ENCODE assay signal across 8 cellular contexts in genomic region chr5:74865293-74865798, GRCh38. TPM values are rescaled to one million over a fixed set of nuclear protein-coding genes. Genes with fewer than 3 reads are reported as not detected.
DNase-seq lines count a peak whose midpoint lies in the region; ATAC-seq and TF ChIP-seq lines count a peak whose summit lies in the region.

No MANE protein-coding gene starts in this region.

- TF ChIP-seq CTCF in mucosa of descending colon (IDR thresholded peaks at IDR 0.05) = no peak

- in situ Hi-C loops in KBM-7 (cut with MboI; ENCODE audit: low pct_unique_long_range_greater_than_20kb, low sequenced_read_pairs) = no loop called here

- H3K9me3 ChIP-seq in ES-I3 (ENCODE audit: control insufficient read depth, insufficient read depth, low read length) (no peaks in the 10 kb centered on the region), mucosa of descending colon (no peaks in the 10 kb centered on the region)

- peak; percentile 47 for DNase-seq in KBM-7
- peak; percentile 31 for DNase-seq in cerebellum (ENCODE audit: low spot score)
- DNase-seq in mucosa of descending colon = no peak
- DNase-seq in GDM1 (lab: John Stamatoyannopoulos, UW) = no peak

- no peaks in the 10 kb centered on the region for H3K36me3 ChIP-seq in ES-I3 (ENCODE audit: insufficient read depth, low read length)
- H3K36me3 ChIP-seq in mucosa of descending colon (ENCODE audit: low read depth) = no peaks in the 10 kb centered on the region

- ATAC-seq in mucosa of descending colon (peak; percentile 26), GM21529 (IDR thresholded peaks at IDR 0.05; ENCODE audit: unreplicated experiment) (no peak), GM18907 (IDR thresholded peaks at IDR 0.05; ENCODE audit: unreplicated experiment) (no peak), HG02970 (IDR thresholded peaks at IDR 0.05; ENCODE audit: low FRiP score, unreplicated experiment) (no peak)

- H3K4me1 ChIP-seq in ES-I3 (ENCODE audit: insufficient read depth, low read length) = peaks cover 26% of the 10 kb centered on the region
- peaks cover 14% of the 10 kb centered on the region for H3K4me1 ChIP-seq in mucosa of descending colon (ENCODE audit: low read depth)

- peak overlapping the region; percentile 78 for H3K9ac ChIP-seq in ES-I3 (ENCODE audit: low read depth, low read length)

- intact Hi-C loops in mucosa of descending colon (cut with DNase I, micrococcal nuclease) = no loop called here

- H3K4me3 ChIP-seq in mucosa of descending colon = peak overlapping the region; percentile 33

RNA-seq across cellular contexts. Expression of gene FAM169A, which starts 0.8 kb away (rescaled TPM):
- total RNA-seq in cerebellum (60.1 TPM), mucosa of descending colon (1 to 10 TPM; 2.7 to 4.1 (median 2.9) TPM)

Comparison
In these comparisons a context has a peak if more than half of its experiments do, and no peak if none do; other contexts are left out.
1. DNase-seq: peak in KBM-7 (single experiment) and cerebellum (single experiment); none in mucosa of descending colon (0 of 3) and GDM1 (single experiment).
2. RNA of gene FAM169A, which starts 0.8 kb away (total RNA-seq): 60.1 TPM in cerebellum (single experiment); 2.7 to 4.1 TPM in mucosa of descending colon; every median in the first group is over 10 times any median in the second.